22 cellular contexts compared by ENCODE assay signal in the genomic region with DNA sequence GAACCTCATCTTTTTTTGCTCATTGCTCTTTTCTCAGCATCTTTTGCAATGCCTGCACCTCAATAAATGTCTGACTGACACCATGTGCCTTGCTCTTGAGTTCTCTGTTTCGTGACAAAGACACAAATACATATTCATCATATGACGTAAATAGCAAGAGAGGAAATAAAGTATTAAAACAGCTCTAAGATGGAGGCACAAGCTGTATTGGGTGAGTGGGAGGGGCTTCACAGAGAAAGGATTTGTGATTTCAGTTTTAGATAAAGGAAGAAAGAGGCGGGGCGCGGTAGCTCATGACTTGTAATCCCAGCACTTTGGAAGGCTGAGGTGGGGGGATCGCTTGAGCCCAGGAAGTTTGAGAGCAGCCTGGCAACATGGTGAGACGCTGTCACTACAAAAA. TPM values are rescaled to one million over a fixed set of nuclear protein-coding genes. Genes with fewer than 3 reads are reported as not detected.
A peak's percentile ranks its signal among the peaks of the same experiment; 100 is the strongest.
DNase-seq lines count a peak whose midpoint lies in the region; ATAC-seq and TF ChIP-seq lines count a peak whose summit lies in the region.
"Had no signal": no experiment of that assay in that cellular context is flagged by ENCODE, and none has a peak within 500 bp of the region (broad histone marks: within the 10 kb centered on the region; RNA-seq: fewer than 3 reads in every experiment).

No MANE protein-coding gene starts in this region.

- H3K9me2 ChIP-seq in OCI-LY7 (ENCODE audit: insufficient read depth, low read length), result no peaks in the 10 kb centered on the region

- intact Hi-C loops in OCI-LY7 (cut with micrococcal nuclease; ENCODE audit: unreplicated experiment) (no loop called here), posterior vena cava (cut with DNase I) (no loop called here)

- H3K9me3 Mint-ChIP-seq in activated naive CD8-positive, alpha-beta T cell (ENCODE audit: low read depth), result no peaks in the 10 kb centered on the region
- no peaks in the 10 kb centered on the region for H3K9me3 Mint-ChIP-seq in activated naive CD8-positive, alpha-beta T cell treated with anti-CD3 and anti-CD28 coated beads for 36 hours
- no peaks in the 10 kb centered on the region for H3K9me3 Mint-ChIP-seq in activated naive CD8-positive, alpha-beta T cell treated with anti-CD3 and anti-CD28 coated beads, Interleukin-2, amount 50 U/mL, for 24 hours

- no peak for ATAC-seq in activated naive CD8-positive, alpha-beta T cell treated with anti-CD3 and anti-CD28 coated beads, Interleukin-2, amount 50 U/mL, for 24 hours
- ATAC-seq: A549, PC-3 had no signal

- no peaks in the 10 kb centered on the region for H3K27me3 Mint-ChIP-seq in activated naive CD8-positive, alpha-beta T cell
- H3K27me3 Mint-ChIP-seq in activated naive CD8-positive, alpha-beta T cell treated with anti-CD3 and anti-CD28 coated beads for 36 hours, result no peaks in the 10 kb centered on the region
- no peaks in the 10 kb centered on the region for H3K27me3 Mint-ChIP-seq in activated naive CD8-positive, alpha-beta T cell treated with anti-CD3 and anti-CD28 coated beads, Interleukin-2, amount 50 U/mL, for 24 hours

- TF ChIP-seq CTCF in OCI-LY7 (conservative IDR thresholded peaks at IDR 0.05; ENCODE audit: low read length), result no peak

- peaks cover 30% of the 10 kb centered on the region for H3K4me1 ChIP-seq in OCI-LY7 (ENCODE audit: insufficient read depth, low read length, poor library complexity, severe bottlenecking)

- CTCF ChIA-PET in OCI-LY7 (lab: Charles Lee; ENCODE audit: unreplicated experiment), result no interaction called here

- no peak overlapping the region for H3K27ac Mint-ChIP-seq in activated naive CD8-positive, alpha-beta T cell
- H3K27ac Mint-ChIP-seq in activated naive CD8-positive, alpha-beta T cell treated with anti-CD3 and anti-CD28 coated beads for 36 hours, result no peak overlapping the region
- H3K27ac Mint-ChIP-seq in activated naive CD8-positive, alpha-beta T cell treated with anti-CD3 and anti-CD28 coated beads, Interleukin-2, amount 50 U/mL, for 24 hours, result peak overlapping the region; percentile 34

- POLR2A ChIA-PET in OCI-LY7 (lab: Charles Lee), result interaction anchor here (0.5 to 2.1 kb wide), 5 partner anchors 10 to 741 kb away, joined by 3 to 15 read pairs (median 4); no protein-coding TSS in a partner anchor

- H3K4me2 ChIP-seq in OCI-LY7 (ENCODE audit: low read length), result peak overlapping the region; percentile 7; the same call in 1 of the 2 replicates
- H3K4me2 ChIP-seq: A549 had no signal

- DNase-seq in activated naive CD8-positive, alpha-beta T cell treated with anti-CD3 and anti-CD28 coated beads for 36 hours, result no peak
- DNase-seq in OCI-LY7 (ENCODE audit: low spot score) (no peak), posterior vena cava (ENCODE audit: low spot score) (peak; percentile 16), occipital lobe (lab: John Stamatoyannopoulos, UW) (no peak), KBM-7 (no peak)
- DNase-seq in activated naive CD8-positive, alpha-beta T cell treated with anti-CD3 and anti-CD28 coated beads, Interleukin-2, amount 50 U/mL, for 24 hours, result no peak
- DNase-seq: BE2C, DMS53, GDM1, KG1, NCI-H1092 treated with DMSO at 0.1 percent for 48 hours, NCI-H1436 treated with DMSO at 0.1 percent for 48 hours, NCI-H1930, NCI-H2227 treated with DMSO at 0.1 percent for 48 hours, NCI-H510A treated with DMSO at 0.1 percent for 48 hours, NCI-H82, PC-3, SHP77 treated with DMSO at 0.1 percent for 48 hours had no signal

- BruUV-seq in OCI-LY7 (replicated peaks; lab: Mats Ljungman, UMichigan), result no TSS peak

- in situ Hi-C loops in KBM-7 (cut with MboI; ENCODE audit: low pct_unique_long_range_greater_than_20kb, low sequenced_read_pairs), result no loop called here

- H3K9me3 ChIP-seq in OCI-LY7 (ENCODE audit: low read length), result no peaks in the 10 kb centered on the region
- H3K9me3 ChIP-seq: A549, BE2C had no signal

- H3K4me3 Mint-ChIP-seq in activated naive CD8-positive, alpha-beta T cell, result peak overlapping the region; percentile 11
- H3K4me3 Mint-ChIP-seq in activated naive CD8-positive, alpha-beta T cell treated with anti-CD3 and anti-CD28 coated beads for 36 hours, result no peak overlapping the region
- H3K4me3 Mint-ChIP-seq in activated naive CD8-positive, alpha-beta T cell treated with anti-CD3 and anti-CD28 coated beads, Interleukin-2, amount 50 U/mL, for 24 hours, result peak overlapping the region; percentile 8

- no peak overlapping the region for H3K4me3 ChIP-seq in OCI-LY7 (ENCODE audit: low read depth, low read length, poor library complexity, severe bottlenecking)
- H3K4me3 ChIP-seq: A549 had no signal

- no peaks in the 10 kb centered on the region for H4K20me1 ChIP-seq in OCI-LY7 (ENCODE audit: insufficient read depth, low read length)

- peaks cover 29% of the 10 kb centered on the region for H3K4me1 Mint-ChIP-seq in activated naive CD8-positive, alpha-beta T cell (ENCODE audit: low read depth)
- H3K4me1 Mint-ChIP-seq in activated naive CD8-positive, alpha-beta T cell treated with anti-CD3 and anti-CD28 coated beads for 36 hours, result peaks cover 34% of the 10 kb centered on the region
- peaks cover 33% of the 10 kb centered on the region for H3K4me1 Mint-ChIP-seq in activated naive CD8-positive, alpha-beta T cell treated with anti-CD3 and anti-CD28 coated beads, Interleukin-2, amount 50 U/mL, for 24 hours

- H3K27ac ChIP-seq in OCI-LY7 (ENCODE audit: low read depth, low read length, poor library complexity, severe bottlenecking), result no peak overlapping the region
- H3K27ac ChIP-seq: A549 had no signal

- H3K36me3 Mint-ChIP-seq in activated naive CD8-positive, alpha-beta T cell, result peaks cover 30% of the 10 kb centered on the region
- H3K36me3 Mint-ChIP-seq in activated naive CD8-positive, alpha-beta T cell treated with anti-CD3 and anti-CD28 coated beads for 36 hours, result peaks cover 65% of the 10 kb centered on the region
- H3K36me3 Mint-ChIP-seq in activated naive CD8-positive, alpha-beta T cell treated with anti-CD3 and anti-CD28 coated beads, Interleukin-2, amount 50 U/mL, for 24 hours (ENCODE audit: low read depth), result peaks cover 78% of the 10 kb centered on the region

- no peak overlapping the region for H2AFZ ChIP-seq in OCI-LY7 (ENCODE audit: low read length)

- peaks cover 43% of the 10 kb centered on the region for H3K79me2 ChIP-seq in OCI-LY7 (ENCODE audit: insufficient read depth, low read depth, low read length)

- peaks cover 92% of the 10 kb centered on the region for H3K36me3 ChIP-seq in OCI-LY7 (ENCODE audit: insufficient read depth, low read length)

RNA-seq across cellular contexts. Expression of a gene that starts 2.9 kb away (rescaled TPM):
- 100 to 1,000 TPM; 134 TPM for total RNA-seq in activated naive CD8-positive, alpha-beta T cell treated with anti-CD3 and anti-CD28 coated beads for 36 hours
- total RNA-seq in OCI-LY7 (2014; rRNA removed; shearing (Covaris generic)), result 118 and 132 TPM in 2 replicates
- total RNA-seq in OCI-LY7 (2022) (166 and 173 TPM in 2 replicates), posterior vena cava (10 to 100 TPM; 20.1 to 27.4 TPM), occipital lobe (16.2 TPM)

RNA-seq across cellular contexts. Expression of a gene that starts 8.0 kb away (rescaled TPM):
- 10 to 100 TPM; 74.2 to 81.9 TPM for total RNA-seq in activated naive CD8-positive, alpha-beta T cell treated with anti-CD3 and anti-CD28 coated beads for 36 hours
- 50.1 and 55.5 TPM in 2 replicates for total RNA-seq in OCI-LY7 (2014; rRNA removed; shearing (Covaris generic))
- total RNA-seq in OCI-LY7 (2022) (47.9 and 60.1 TPM in 2 replicates), posterior vena cava (10 to 100 TPM; 15.3 to 16.8 TPM), occipital lobe (15.6 TPM)

RNA-seq across cellular contexts. Expression of a gene that starts 8.2 kb away (rescaled TPM):
- total RNA-seq in activated naive CD8-positive, alpha-beta T cell treated with anti-CD3 and anti-CD28 coated beads for 36 hours, result 10 to 100 TPM; 75.4 to 77.4 TPM
- total RNA-seq in OCI-LY7 (2014; rRNA removed; shearing (Covaris generic)), result 75.4 and 93.3 TPM in 2 replicates
- total RNA-seq in OCI-LY7 (2022) (92.7 and 92.8 TPM in 2 replicates), posterior vena cava (100 to 1,000 TPM in 1 of 2 donors, 10 to 100 TPM in 1; 76.1 to 116 TPM), occipital lobe (43.7 TPM)

RNA-seq across cellular contexts. Expression of a gene that starts 42.8 kb away (rescaled TPM):
- under 1 TPM; 0.14 to 0.22 TPM for total RNA-seq in activated naive CD8-positive, alpha-beta T cell treated with anti-CD3 and anti-CD28 coated beads for 36 hours
- total RNA-seq in OCI-LY7 (2014; rRNA removed; shearing (Covaris generic)), result 14.0 and 23.3 TPM in 2 replicates
- total RNA-seq in OCI-LY7 (2022) (61.0 and 71.6 TPM in 2 replicates), posterior vena cava (1 to 10 TPM in 1 of 2 donors, under 1 TPM in 1; 0.24 to 1.4 TPM), occipital lobe (0.47 TPM)
- total RNA-seq: RPMI7951 had no signal

RNA-seq across cellular contexts. Expression of a gene that starts 55.1 kb away (rescaled TPM):
- total RNA-seq in activated naive CD8-positive, alpha-beta T cell treated with anti-CD3 and anti-CD28 coated beads for 36 hours, result not detected
- total RNA-seq in OCI-LY7 (2014; rRNA removed; shearing (Covaris generic)), result 2.7 and 4.7 TPM in 2 replicates
- total RNA-seq in OCI-LY7 (2022), result 18.1 and 18.2 TPM in 2 replicates
- 1 to 10 TPM in 1 of 2 donors, under 1 TPM in 1; 0.19 to 1.0 TPM for total RNA-seq in posterior vena cava
- total RNA-seq in occipital lobe, result not detected
- total RNA-seq: HT1080, PC-3, RPMI7951 had no signal
